ENCODE assay signal across 22 cellular contexts in genomic region chr16:60166-60565, GRCh38.
"Had no signal": no experiment of that assay in that cellular context is flagged by ENCODE, and none has a peak within 500 bp of the region (broad histone marks: within the 10 kb centered on the region; RNA-seq: fewer than 3 reads in every experiment).

No MANE protein-coding gene starts in this region.

- H3K9me3 ChIP-seq: Peyer's patch had no signal

- H3K4me1 ChIP-seq: Peyer's patch had no signal

- FAIRE-seq: astrocyte had no signal

- ATAC-seq: activated CD8-positive, alpha-beta T cell treated with anti-CD3 and anti-CD28 coated beads, Interleukin-2, amount 10 ng/mL, durations not matched to agents 7 days and 5 days; WTC11 had no signal

- H3K27me3 ChIP-seq: Peyer's patch had no signal

- H3K4me3 ChIP-seq: Peyer's patch had no signal

- DNase-seq: activated CD4-positive, alpha-beta T cell treated with anti-CD3 and anti-CD28 coated beads for 48 hours; activated CD4-positive, alpha-beta T cell treated with anti-CD3 and anti-CD28 coated beads, Interleukin-2, amount 50 U/mL, for 4 hours; activated CD4-positive, CD25-positive, alpha-beta regulatory T cell treated with anti-CD3 and anti-CD28 coated beads, Interleukin-2, amount 50 U/mL, for 72 hours; activated CD8-positive, alpha-beta memory T cell treated with anti-CD3 and anti-CD28 coated beads, Interleukin-2, amount 50 U/mL, for 48 hours; activated CD8-positive, alpha-beta T cell treated with anti-CD3 and anti-CD28 coated beads, Interleukin-2, amount 10 ng/mL, durations not matched to agents 7 days and 5 days; activated effector memory CD4-positive, alpha-beta T cell treated with Interleukin-2 at 50 U/mL for 16 hours; activated naive CD4-positive, alpha-beta T cell; activated T-cell treated with anti-CD3 and anti-CD28 coated beads, Interleukin-2, amount 50 U/mL, for 1 hour; KG1; NCI-H1092; NCI-H1417 treated with DMSO at 0.1 percent for 48 hours; NCI-H1694; NCI-H2029; NCI-H2107; NCI-H510A treated with DMSO at 0.1 percent for 48 hours; NK-92 treated with Interleukin-12 subunit alpha and Interleukin-12 subunit beta, amount 100 ng/mL, for 24 hours; OCI-M1; Peyer's patch; SHP77 treated with DMSO at 0.1 percent for 48 hours had no signal

- H3K27ac ChIP-seq: Peyer's patch, RWPE1 had no signal
